Comparison of ENCODE assay signal across 8 cellular contexts in genomic region chr4:15002659-15003440, GRCh38. TPM values are rescaled to one million over a fixed set of nuclear protein-coding genes. Genes with fewer than 3 reads are reported as not detected.
DNase-seq lines count a peak whose midpoint lies in the region; ATAC-seq and TF ChIP-seq lines count a peak whose summit lies in the region.

No MANE protein-coding gene starts in this region.

- H3K9me3 ChIP-seq in HUES6 (ENCODE audit: control insufficient read depth, insufficient read depth, low read depth, low read length), result no peaks in the 10 kb centered on the region
- no peaks in the 10 kb centered on the region for H3K9me3 ChIP-seq in neuron (ENCODE audit: low read length)
- no peaks in the 10 kb centered on the region for H3K9me3 ChIP-seq in subcutaneous abdominal adipose tissue (ENCODE audit: control insufficient read depth in 5 of 5, low read length in 5 of 5)

- peaks cover 46% of the 10 kb centered on the region for H3K36me3 Mint-ChIP-seq in Calu3 (ENCODE audit: insufficient read depth, unreplicated experiment)

- no peaks in the 10 kb centered on the region for H3K9me3 Mint-ChIP-seq in Calu3 (ENCODE audit: low read depth, unreplicated experiment)

- H2AFZ ChIP-seq in neuron (ENCODE audit: low read depth, low read length), result peak overlapping the region; percentile 85

- no TSS peak for BruUV-seq in Calu3 (replicated peaks; lab: Mats Ljungman, UMichigan)

- no peak for TF ChIP-seq CTCF in Calu3 (IDR thresholded peaks at IDR 0.05; ENCODE audit: unreplicated experiment)
- TF ChIP-seq CTCF in foreskin keratinocyte (conservative IDR thresholded peaks at IDR 0.05), result no peak

- no peaks in the 10 kb centered on the region for H3K4me1 Mint-ChIP-seq in Calu3 (ENCODE audit: low read depth, unreplicated experiment)

- intact Hi-C loops in Calu3 (cut with micrococcal nuclease; ENCODE audit: unreplicated experiment), result loop anchor here (2.0 to 10.0 kb wide), 3 partner anchors 88 to 1348 kb away; no protein-coding TSS in a partner anchor

- H3K27ac ChIP-seq in HUES6 (ENCODE audit: low read depth, low read length), result peak overlapping the region; percentile 67; the same call in 1 of the 2 replicates
- peak overlapping the region; percentile 93 for H3K27ac ChIP-seq in foreskin keratinocyte
- peak overlapping the region; percentile 99 for H3K27ac ChIP-seq in subcutaneous abdominal adipose tissue (ENCODE audit: low read depth, low read length)

- peak overlapping the region; percentile 76 for H3K4me3 Mint-ChIP-seq in Calu3 (ENCODE audit: low read depth, unreplicated experiment)

- ATAC-seq in GM21447 (IDR thresholded peaks at IDR 0.05; ENCODE audit: unreplicated experiment) (peak; percentile 20), foreskin keratinocyte (peak; percentile 31)

- H3K27ac Mint-ChIP-seq in Calu3 (ENCODE audit: unreplicated experiment), result peak overlapping the region; percentile 17

- H3K9ac ChIP-seq in HUES6 (ENCODE audit: low read length) (peak overlapping the region; percentile 77), subcutaneous abdominal adipose tissue (ENCODE audit: low read length in 5 of 5) (peak overlapping the region; percentile 68 to 99 (median 98))

- H3K27me3 Mint-ChIP-seq in Calu3 (ENCODE audit: unreplicated experiment), result no peaks in the 10 kb centered on the region

- H3K4me1 ChIP-seq in HUES6 (ENCODE audit: control insufficient read depth, insufficient read depth, low read length), result peaks cover 31% of the 10 kb centered on the region
- peaks cover 20% of the 10 kb centered on the region for H3K4me1 ChIP-seq in foreskin keratinocyte
- peaks cover 13% of the 10 kb centered on the region for H3K4me1 ChIP-seq in neuron (ENCODE audit: insufficient read depth, low read length)
- peaks cover 0 to 27% (median 26%) of the 10 kb centered on the region in 5 donors for H3K4me1 ChIP-seq in subcutaneous abdominal adipose tissue (ENCODE audit: control insufficient read depth in 5 of 5, insufficient read depth in 5 of 5, low read length in 5 of 5)

- CTCF ChIA-PET in Calu3 (lab: Charles Lee), result interaction anchor here (0.6 kb wide), 1 partner anchor 32 kb away, joined by 3 read pairs; no protein-coding TSS in a partner anchor

- no peaks in the 10 kb centered on the region; the same call in 1 of the 2 replicates for H3K36me3 ChIP-seq in HUES6 (ENCODE audit: control insufficient read depth, insufficient read depth, low read length)
- no peaks in the 10 kb centered on the region for H3K36me3 ChIP-seq in neuron (ENCODE audit: insufficient read depth, low read length)
- H3K36me3 ChIP-seq in subcutaneous abdominal adipose tissue (ENCODE audit: control insufficient read depth in 5 of 5, insufficient read depth in 5 of 5, low read length in 5 of 5), result peaks cover 0 to 2% (median 0%) of the 10 kb centered on the region in 5 donors

- peak overlapping the region; percentile 100 for H3K4me3 ChIP-seq in HUES6 (ENCODE audit: low read depth, low read length)
- peak overlapping the region; percentile 54 for H3K4me3 ChIP-seq in neuron (ENCODE audit: low read length)
- H3K4me3 ChIP-seq in subcutaneous abdominal adipose tissue (ENCODE audit: low read depth in 1 of 5, low read length in 5 of 5), result peak overlapping the region in 4 of 5 donors; percentile 90 to 96 (median 93)

- DNase-seq in Calu3 (peak; percentile 49), SIG-M5 treated with dmso at 0.1 percent for 504 hours (lab: John Stamatoyannopoulos, UW; ENCODE audit: unreplicated experiment) (peak; percentile 80), foreskin keratinocyte (peak; percentile 61 to 78)
- peak; percentile 65 for DNase-seq in activated gamma-delta T cell treated with anti-CD3 and anti-CD28 coated beads, Interleukin-2, amount 50 U/mL, for 16 hours (ENCODE audit: low read depth)

- H3K27me3 ChIP-seq in HUES6 (ENCODE audit: control insufficient read depth, insufficient read depth, low read length), result peaks cover 15% of the 10 kb centered on the region
- H3K27me3 ChIP-seq in foreskin keratinocyte, result no peaks in the 10 kb centered on the region
- peaks cover 18% of the 10 kb centered on the region for H3K27me3 ChIP-seq in neuron (ENCODE audit: insufficient read depth, low read length)
- no peaks in the 10 kb centered on the region for H3K27me3 ChIP-seq in subcutaneous abdominal adipose tissue (ENCODE audit: control insufficient read depth in 5 of 5, insufficient read depth in 4 of 5, low read length in 5 of 5)

RNA-seq across cellular contexts. Expression of gene CPEB2, which starts 0.6 kb away (rescaled TPM):
- total RNA-seq in Calu3 (2022), result 6.6 and 7.3 TPM in 2 replicates
- 9.1 and 13.2 TPM in 2 replicates for total RNA-seq in foreskin keratinocyte
- polyA plus RNA-seq in foreskin keratinocyte, result 2.0 and 2.1 TPM in 2 replicates

Comparison
In these comparisons a context has a peak if more than half of its experiments do, and no peak if none do; other contexts are left out.
1. Peak in every context shown above with its lines: DNase-seq, ATAC-seq, H3K4me3 ChIP-seq and H3K27ac ChIP-seq.